In genomic region chr2:64325852-64326577, GRCh38 we compare ENCODE assay signal across 8 cellular contexts.
DNase-seq lines count a peak whose midpoint lies in the region; ATAC-seq, FAIRE-seq and TF ChIP-seq lines count a peak whose summit lies in the region.

No MANE protein-coding gene starts in this region.

- DNase-seq in activated CD4-positive, alpha-beta T cell treated with anti-CD3 and anti-CD28 coated beads, Interleukin-2, amount 50 U/mL, for 48 hours, result peak; percentile 47 to 62
- peak; percentile 63 for DNase-seq in small intestine
- DNase-seq in iPS-NIHi7 (ENCODE audit: extremely low spot score), result no peak
- DNase-seq in suprapubic skin (ENCODE audit: low spot score in 2 of 2), result no peak
- DNase-seq in SIG-M5 (lab: John Stamatoyannopoulos, UW), result no peak
- no peak for DNase-seq in NCI-H2029 (lab: John Stamatoyannopoulos, UW)

- no peaks in the 10 kb centered on the region for H3K36me3 ChIP-seq in small intestine (ENCODE audit: control insufficient read depth in 2 of 2, insufficient read depth in 2 of 2, low read length in 2 of 2)
- no peaks in the 10 kb centered on the region for H3K36me3 ChIP-seq in suprapubic skin

- no peak for TF ChIP-seq EP300 in suprapubic skin (IDR thresholded peaks at IDR 0.05)

- no peaks in the 10 kb centered on the region for H3K27me3 ChIP-seq in small intestine (ENCODE audit: control insufficient read depth in 2 of 2, insufficient read depth in 2 of 2, low read length in 2 of 2)
- H3K27me3 ChIP-seq in suprapubic skin, result no peaks in the 10 kb centered on the region

- FAIRE-seq in small intestine (lab: Jason Lieb, UNC), result no peak

- H3K9me3 ChIP-seq in small intestine (ENCODE audit: control insufficient read depth, low read depth) (no peaks in the 10 kb centered on the region), suprapubic skin (no peaks in the 10 kb centered on the region)

- peak overlapping the region in 1 of 2 donors; percentile 68 for H3K27ac ChIP-seq in small intestine (ENCODE audit: low read depth in 1 of 2, low read length in 1 of 2)
- no peak overlapping the region for H3K27ac ChIP-seq in suprapubic skin

- TF ChIP-seq POLR2A in suprapubic skin (IDR thresholded peaks at IDR 0.05), result no peak

- H3K4me1 ChIP-seq in small intestine (ENCODE audit: control insufficient read depth in 2 of 2, insufficient read depth in 1 of 2, low read depth in 1 of 2, low read length in 1 of 2) (peaks cover 0 to 4% of the 10 kb centered on the region in 2 donors), suprapubic skin (peaks cover 39% of the 10 kb centered on the region)

- H3K4me3 ChIP-seq in small intestine (ENCODE audit: low read depth in 1 of 2, low read length in 2 of 2), result no peak overlapping the region
- no peak overlapping the region for H3K4me3 ChIP-seq in suprapubic skin

- WGBS in small intestine, 3 donors, result 69 to 87% (median 80%) methylated on average over 8 of the region's 8 CpGs
- WGBS in suprapubic skin, result 74% methylated on average over 8 of the region's 8 CpGs

- no peak for TF ChIP-seq CTCF in suprapubic skin (IDR thresholded peaks at IDR 0.05)

- ATAC-seq in GM18870 (IDR thresholded peaks at IDR 0.05; ENCODE audit: unreplicated experiment), result peak; percentile 95
- ATAC-seq in HG02981 (IDR thresholded peaks at IDR 0.05; ENCODE audit: unreplicated experiment), result peak; percentile 92

Comparison
In these comparisons a context has a peak if more than half of its experiments do, and no peak if none do; other contexts are left out.
1. DNase-seq: peak in activated CD4-positive, alpha-beta T cell treated with anti-CD3 and anti-CD28 coated beads, Interleukin-2, amount 50 U/mL, for 48 hours (2 of 2) and small intestine (single experiment); none in iPS-NIHi7 (single experiment), suprapubic skin (0 of 2), SIG-M5 (single experiment) and NCI-H2029 (single experiment).